Comparison of ENCODE assay signal across 25 cellular contexts in genomic region chr11:69956669-69957190, GRCh38.
DNase-seq lines count a peak whose midpoint lies in the region; ATAC-seq, FAIRE-seq and TF ChIP-seq lines count a peak whose summit lies in the region.
"Had no signal": no experiment of that assay in that cellular context is flagged by ENCODE, and none has a peak within 500 bp of the region (broad histone marks: within the 10 kb centered on the region; RNA-seq: fewer than 3 reads in every experiment).

No MANE protein-coding gene starts in this region.

- H2BK120ac ChIP-seq in IMR-90 (ENCODE audit: low read depth, low read length): peak overlapping the region; percentile 98
- H2BK120ac ChIP-seq in H1 (replicated peaks; ENCODE audit: low read depth, low read length): no peak overlapping the region

- H3K79me1 ChIP-seq in IMR-90 (ENCODE audit: low read depth in 1 of 2, low read length in 2 of 2) (no peaks in the 10 kb centered on the region), H1 (ENCODE audit: low read depth, low read length) (no peaks in the 10 kb centered on the region)

- 86% methylated on average over 1 of the region's 8 CpGs; no CpG with 5 or more reads in 1 of the 2 experiments for WGBS in IMR-90 (ENCODE audit: extremely low coverage in 2 of 2, insufficient read length in 1 of 2), 2 experiments
- 78% methylated on average over 8 of the region's 8 CpGs; no CpG with 5 or more reads in 1 of the 2 experiments for WGBS in H1 (ENCODE audit: extremely low coverage in 1 of 2, insufficient coverage in 1 of 2, insufficient read length in 1 of 2, insufficient replicate concordance in 2 of 2, low coverage in 1 of 2, low lambda C conversion rate in 2 of 2, missing lambda C conversion rate in 1 of 2), 2 experiments
- 84 to 93% methylated on average over 8 of the region's 8 CpGs for WGBS in aorta, 2 donors
- 73 to 87% (median 82%) methylated on average over 7 to 8 of the region's 8 CpGs for WGBS in adrenal gland, 4 donors

- H3K14ac ChIP-seq in IMR-90 (replicated peaks; ENCODE audit: low read depth, low read length): peak overlapping the region; percentile 82
- H3K14ac ChIP-seq in H1 (ENCODE audit: insufficient read length): no peak overlapping the region

- intact Hi-C loops in IMR-90 (cut with micrococcal nuclease) (no loop called here), aorta (cut with DNase I) (no loop called here), adrenal gland (cut with DNase I) (no loop called here)
- intact Hi-C loops in activated CD8-positive, alpha-beta T cell treated with anti-CD3 and anti-CD28 coated beads for 36 hours (cut with micrococcal nuclease): no loop called here

- BruUV-seq in IMR-90 (replicated peaks; lab: Mats Ljungman, UMichigan): no TSS peak

- H4K5ac ChIP-seq in IMR-90 (ENCODE audit: low read depth, low read length) (peak overlapping the region; percentile 28; the same call in 1 of the 2 replicates), H1 (ENCODE audit: insufficient read length, low read depth, low read length) (no peak overlapping the region)

- H2BK5ac ChIP-seq in IMR-90 (ENCODE audit: low read depth, low read length, poor library complexity, severe bottlenecking) (peak overlapping the region; percentile 8), H1 (ENCODE audit: low read depth, low read length) (no peak overlapping the region)

- no peaks in the 10 kb centered on the region for H3K23me2 ChIP-seq in H1 (ENCODE audit: low read depth, low read length)

- H3K56ac ChIP-seq in IMR-90 (ENCODE audit: extremely low read depth, insufficient read depth, low read length) (no peak overlapping the region), H1 (replicated peaks; ENCODE audit: insufficient read length, low read depth, low read length) (no peak overlapping the region)

- H2AK5ac ChIP-seq in IMR-90 (ENCODE audit: low read depth, low read length) (peak overlapping the region; percentile 93), H1 (ENCODE audit: low read depth, low read length) (no peak overlapping the region)

- H2BK15ac ChIP-seq in IMR-90 (ENCODE audit: low read depth, low read length) (peak overlapping the region; percentile 18; the same call in 1 of the 3 replicates), H1 (ENCODE audit: low read length) (peak overlapping the region; percentile 46; the same call in 1 of the 2 replicates)

- H3K27me3 ChIP-seq in IMR-90 (ENCODE audit: control insufficient read depth, insufficient read depth, low read length) (no peaks in the 10 kb centered on the region), H1 (replicated peaks in 1 of 4; ENCODE audit: control insufficient read depth in 3 of 4, extremely low read depth in 1 of 4, insufficient read depth in 3 of 4, low read length in 3 of 4) (no peaks in the 10 kb centered on the region; a peak in 3 of 7 replicates), aorta (ENCODE audit: control insufficient read depth in 1 of 2, insufficient read depth in 2 of 2, low read length in 1 of 2) (no peaks in the 10 kb centered on the region), adrenal gland (no peaks in the 10 kb centered on the region)
- H3K27me3 ChIP-seq: SJSA1 had no signal

- H2BK12ac ChIP-seq in H1 (ENCODE audit: low read depth, low read length): no peak overlapping the region

- dilution Hi-C loops in IMR-90 (cut with HindIII; ENCODE audit: low sequenced_read_pairs, unreplicated experiment): no loop called here

- peak overlapping the region; percentile 95 for H2AK9ac ChIP-seq in IMR-90 (replicated peaks; ENCODE audit: low read depth, low read length, poor library complexity)

- TF ChIP-seq RAD21 in IMR-90 (IDR thresholded peaks at IDR 0.05; ENCODE audit: low read length) (no peak), H1 (IDR thresholded peaks at IDR 0.05 in 1 of 2, conservative IDR thresholded peaks at IDR 0.05 in 1 of 2; ENCODE audit: low read depth in 2 of 2, low read length in 2 of 2) (no peak)

- no peaks in the 10 kb centered on the region for H3K9me3 ChIP-seq in IMR-90 (ENCODE audit: control insufficient read depth, insufficient read depth, low read length)
- H3K9me3 ChIP-seq in H1 (ENCODE audit: insufficient read depth in 2 of 2, low read depth in 1 of 2, low read length in 1 of 2): peaks cover 0 to 5% of the 10 kb centered on the region in 2 experiments; a peak in 1 of 4 replicates
- no peaks in the 10 kb centered on the region for H3K9me3 ChIP-seq in aorta (ENCODE audit: control insufficient read depth, low read length)
- no peaks in the 10 kb centered on the region for H3K9me3 ChIP-seq in adrenal gland (replicated peaks in 1 of 3)
- H3K9me3 ChIP-seq: SJSA1 had no signal

- CTCF ChIA-PET in IMR-90 (lab: Yijun Ruan, JAX) (interaction anchor here (0.7 to 0.8 kb wide), 2 partner anchors 38 to 46 kb away, joined by 3 read pairs; no protein-coding TSS in a partner anchor), H1 (lab: Charles Lee; ENCODE audit: partially characterized antibody) (interaction anchor here (0.7 to 4.9 kb wide), 8 partner anchors 8 to 235 kb away, joined by 3 to 40 read pairs (median 3); no protein-coding TSS in a partner anchor)
- CTCF ChIA-PET in activated CD8-positive, alpha-beta T cell treated with anti-CD3 and anti-CD28 coated beads for 36 hours (lab: Charles Lee): no interaction called here

- POLR2A ChIA-PET in IMR-90 (lab: Charles Lee; ENCODE audit: unreplicated experiment) (no interaction called here), H1 (lab: Charles Lee; ENCODE audit: partially characterized antibody) (no interaction called here)
- POLR2A ChIA-PET in activated CD8-positive, alpha-beta T cell treated with anti-CD3 and anti-CD28 coated beads for 36 hours (lab: Charles Lee): no interaction called here

- no peak for FAIRE-seq in H1 (lab: Jason Lieb, UNC)
- FAIRE-seq: GM12892, GM19239 had no signal

- DNase-seq in IMR-90: no peak
- no peak for DNase-seq in H1 (ENCODE audit: low read depth in 1 of 2, low spot score in 2 of 2)
- DNase-seq in aorta: peak; percentile 41 to 57
- no peak for DNase-seq in activated CD8-positive, alpha-beta T cell treated with anti-CD3 and anti-CD28 coated beads for 36 hours
- no peak for DNase-seq in SKM-1 treated with dmso at 0.1 percent for 144 hours (lab: John Stamatoyannopoulos, UW; ENCODE audit: unreplicated experiment)
- DNase-seq in adrenal gland: no peak
- DNase-seq: Calu3; DMS79 treated with DMSO at 0.1 percent for 48 hours; H9; KBM-7; MV-4-11; NCI-H1105 treated with DMSO at 0.1 percent for 48 hours; NCI-H146; NCI-H2029; NCI-H446; NCI-H524 treated with DMSO at 0.1 percent for 48 hours; NCI-H774; NK-92 treated with Interleukin-12 subunit alpha and Interleukin-12 subunit beta, amount 100 ng/mL, for 24 hours; Right ventricle myocardium superior had no signal

- no peaks in the 10 kb centered on the region for H4K20me1 ChIP-seq in IMR-90 (ENCODE audit: insufficient read depth, low read length)
- no peaks in the 10 kb centered on the region for H4K20me1 ChIP-seq in H1 (replicated peaks in 1 of 2; ENCODE audit: control insufficient read depth in 1 of 2, insufficient read depth in 2 of 2, low read length in 2 of 2)

- H3K18ac ChIP-seq in IMR-90 (ENCODE audit: low read depth, low read length) (peak overlapping the region; percentile 41), H1 (ENCODE audit: extremely low read depth, low read length) (no peak overlapping the region)

- H3K27me3 Mint-ChIP-seq in nephron (ENCODE audit: low read depth): peaks cover 14% of the 10 kb centered on the region
- peaks cover 3% of the 10 kb centered on the region for H3K27me3 Mint-ChIP-seq in activated CD8-positive, alpha-beta T cell treated with anti-CD3 and anti-CD28 coated beads for 36 hours

- TF ChIP-seq CTCF in IMR-90 (conservative IDR thresholded peaks at IDR 0.05; ENCODE audit: low read depth, low read length): no peak
- TF ChIP-seq CTCF in H1 (IDR thresholded peaks at IDR 0.05; ENCODE audit: control extremely low read depth in 1 of 3, insufficient read depth in 1 of 3, low read depth in 1 of 3, low read length in 3 of 3): no peak
- TF ChIP-seq CTCF in nephron (IDR thresholded peaks at IDR 0.05; ENCODE audit: unreplicated experiment in 3 of 3): no peak
- TF ChIP-seq CTCF in activated CD8-positive, alpha-beta T cell treated with anti-CD3 and anti-CD28 coated beads for 36 hours (IDR thresholded peaks at IDR 0.05): no peak
- TF ChIP-seq CTCF in adrenal gland (IDR thresholded peaks at IDR 0.05): no peak

- TF ChIP-seq EP300 in H1 (IDR thresholded peaks at IDR 0.05; ENCODE audit: borderline replicate concordance in 1 of 2, low read depth in 2 of 2, low read length in 2 of 2): no peak

- H3K4me3 Mint-ChIP-seq in nephron: no peak overlapping the region
- no peak overlapping the region for H3K4me3 Mint-ChIP-seq in activated CD8-positive, alpha-beta T cell treated with anti-CD3 and anti-CD28 coated beads for 36 hours
- H3K4me3 Mint-ChIP-seq: H9, HFFc6 had no signal

- no peak for TF ChIP-seq POLR2A in IMR-90 (IDR thresholded peaks at IDR 0.05; ENCODE audit: low read depth, low read length)
- TF ChIP-seq POLR2A in H1 (IDR thresholded peaks at IDR 0.05; ENCODE audit: control extremely low read depth in 1 of 2, low read depth in 2 of 2, low read length in 2 of 2): no peak
- no peak for TF ChIP-seq POLR2A in adrenal gland (IDR thresholded peaks at IDR 0.05)

- H3K9me3 Mint-ChIP-seq in nephron: no peaks in the 10 kb centered on the region
- H3K9me3 Mint-ChIP-seq in activated CD8-positive, alpha-beta T cell treated with anti-CD3 and anti-CD28 coated beads for 36 hours: no peaks in the 10 kb centered on the region

- H2AFZ ChIP-seq in IMR-90 (replicated peaks; ENCODE audit: low read length, poor library complexity): peak overlapping the region; percentile 80
- no peak overlapping the region for H2AFZ ChIP-seq in H1 (ENCODE audit: low read length)
- H2AFZ ChIP-seq: GM23248 had no signal

- H2BK20ac ChIP-seq in IMR-90 (ENCODE audit: low read depth, low read length) (peak overlapping the region; percentile 92), H1 (ENCODE audit: low read length) (no peak overlapping the region)

- in situ Hi-C loops in IMR-90 (cut with MboI; ENCODE audit: low sequenced_read_pairs): no loop called here

- H3K23ac ChIP-seq in IMR-90 (ENCODE audit: low read depth, low read length) (0 out of 2 replicates have a peak overlapping the region, but pooled peaks have one; percentile 40), H1 (ENCODE audit: insufficient read length) (no peak overlapping the region)

- H3K27ac Mint-ChIP-seq in nephron: peak overlapping the region in 2 of 3 experiments; percentile 40 to 96
- H3K27ac Mint-ChIP-seq in activated CD8-positive, alpha-beta T cell treated with anti-CD3 and anti-CD28 coated beads for 36 hours: no peak overlapping the region
- H3K27ac Mint-ChIP-seq: HFFc6 had no signal

- no peak for ATAC-seq in IMR-90 (ENCODE audit: low read depth)
- ATAC-seq in aorta (ENCODE audit: low FRiP score): no peak
- ATAC-seq in activated CD8-positive, alpha-beta T cell treated with anti-CD3 and anti-CD28 coated beads for 36 hours: no peak

- peak overlapping the region; percentile 94 for H3K4ac ChIP-seq in IMR-90 (ENCODE audit: low read depth, low read length)
- no peak overlapping the region for H3K4ac ChIP-seq in H1 (replicated peaks; ENCODE audit: insufficient read length, low read depth, low read length)

- H3K79me2 ChIP-seq in H1 (ENCODE audit: control insufficient read depth in 1 of 2, insufficient read depth in 2 of 2, low read length in 2 of 2): no peaks in the 10 kb centered on the region

- H3K4me1 Mint-ChIP-seq in nephron: peaks cover 29% of the 10 kb centered on the region
- H3K4me1 Mint-ChIP-seq in activated CD8-positive, alpha-beta T cell treated with anti-CD3 and anti-CD28 coated beads for 36 hours (ENCODE audit: low read depth): no peaks in the 10 kb centered on the region

- no peaks in the 10 kb centered on the region for H3K36me3 ChIP-seq in IMR-90 (ENCODE audit: control insufficient read depth, insufficient read depth, low read length)
- no peaks in the 10 kb centered on the region for H3K36me3 ChIP-seq in H1 (ENCODE audit: control insufficient read depth in 2 of 4, insufficient read depth in 4 of 4, low read length in 3 of 4)
- no peaks in the 10 kb centered on the region for H3K36me3 ChIP-seq in aorta (ENCODE audit: control insufficient read depth in 1 of 2, insufficient read depth in 2 of 2, low read length in 1 of 2)
- no peaks in the 10 kb centered on the region for H3K36me3 ChIP-seq in adrenal gland (replicated peaks in 1 of 2)
- H3K36me3 ChIP-seq: SJSA1 had no signal

- peak overlapping the region in 1 of 2 experiments; percentile 82; a peak in 1 of 4 replicates for H4K8ac ChIP-seq in IMR-90 (ENCODE audit: low read depth in 2 of 2, low read length in 2 of 2)
- H4K8ac ChIP-seq in H1 (ENCODE audit: extremely low read depth, insufficient read depth, low read length): peak overlapping the region; percentile 25; the same call in 1 of the 2 replicates

- H3K4me1 ChIP-seq in IMR-90 (ENCODE audit: control insufficient read depth, insufficient read depth, low read length) (peaks cover 19% of the 10 kb centered on the region), H1 (replicated peaks in 1 of 4; ENCODE audit: control insufficient read depth in 3 of 4, insufficient read depth in 4 of 4, low read length in 3 of 4) (peaks cover 0 to 8% (median 3%) of the 10 kb centered on the region in 4 experiments; a peak in 5 of 7 replicates), aorta (ENCODE audit: control insufficient read depth in 1 of 2, insufficient read depth in 2 of 2, low read length in 2 of 2) (no peaks in the 10 kb centered on the region), adrenal gland (replicated peaks in 1 of 2) (no peaks in the 10 kb centered on the region)

- peak overlapping the region; percentile 84 for H4K91ac ChIP-seq in IMR-90 (ENCODE audit: insufficient read depth, low read depth, low read length)
- H4K91ac ChIP-seq in H1 (replicated peaks; ENCODE audit: insufficient read length, low read length): no peak overlapping the region

- H3K4me3 ChIP-seq in IMR-90 (ENCODE audit: insufficient read depth, low read depth, low read length) (no peak overlapping the region), H1 (ENCODE audit: extremely low read depth in 1 of 4, insufficient read depth in 2 of 4, low read depth in 3 of 4, low read length in 4 of 4) (no peak overlapping the region), aorta (ENCODE audit: low read length in 2 of 2) (no peak overlapping the region), adrenal gland (no peak overlapping the region)
- H3K4me3 ChIP-seq: GM23248, SJSA1 had no signal

- H3K27ac ChIP-seq in IMR-90 (ENCODE audit: insufficient read depth, low read length) (peak overlapping the region; percentile 52; the same call in 1 of the 2 replicates), H1 (ENCODE audit: low read depth, low read length) (no peak overlapping the region), aorta (ENCODE audit: low read depth in 1 of 2, low read length in 2 of 2) (no peak overlapping the region), adrenal gland (no peak overlapping the region)
- H3K27ac ChIP-seq: GM23248, SJSA1 had no signal

- no peak overlapping the region for H3K4me2 ChIP-seq in IMR-90 (ENCODE audit: low read depth, low read length)
- no peak overlapping the region for H3K4me2 ChIP-seq in H1 (ENCODE audit: insufficient read depth in 1 of 2, low read depth in 2 of 2, low read length in 2 of 2)

- H3K36me3 Mint-ChIP-seq in nephron (ENCODE audit: low read depth): no peaks in the 10 kb centered on the region
- no peaks in the 10 kb centered on the region for H3K36me3 Mint-ChIP-seq in activated CD8-positive, alpha-beta T cell treated with anti-CD3 and anti-CD28 coated beads for 36 hours (ENCODE audit: low read depth)

- peaks cover 10% of the 10 kb centered on the region for H3K9me1 ChIP-seq in IMR-90 (ENCODE audit: insufficient read depth, low read length)

- H3K9ac ChIP-seq in IMR-90 (ENCODE audit: low read depth, low read length) (no peak overlapping the region), H1 (replicated peaks in 1 of 4; ENCODE audit: extremely low read depth in 1 of 4, low read depth in 3 of 4, low read length in 3 of 4) (no peak overlapping the region)
- H3K9ac ChIP-seq: GM23248 had no signal

Comparison
In these comparisons a context has a peak if more than half of its experiments do, and no peak if none do; other contexts are left out.
1. DNase-seq: peak in aorta (2 of 2); none in IMR-90 (single experiment), H1 (0 of 2), activated CD8-positive, alpha-beta T cell treated with anti-CD3 and anti-CD28 coated beads for 36 hours (single experiment), SKM-1 treated with dmso at 0.1 percent for 144 hours (single experiment) and adrenal gland (0 of 7).